Comparison of ENCODE assay signal across 12 cellular contexts in the genomic region with DNA sequence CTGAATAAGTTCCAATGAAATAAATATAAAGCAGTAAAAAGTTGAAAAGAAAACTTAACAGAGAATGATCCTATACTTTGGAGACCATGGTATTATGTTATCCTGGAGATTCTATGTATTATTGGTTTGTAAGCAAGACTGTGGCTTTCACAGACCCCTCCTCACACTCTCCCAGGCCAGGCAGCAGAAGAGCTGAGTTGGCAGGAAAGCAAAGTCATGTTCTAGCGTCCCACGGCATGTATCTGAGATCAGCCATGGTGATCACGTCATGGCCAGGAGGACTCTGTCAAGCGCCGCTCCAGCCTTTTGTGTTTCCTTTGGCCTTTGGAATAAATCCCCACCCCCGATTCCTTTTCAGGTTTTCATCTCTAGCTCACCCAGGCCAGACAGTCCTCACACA. TPM values are rescaled to one million over a fixed set of nuclear protein-coding genes. Genes with fewer than 3 reads are reported as not detected.
"Had no signal": no experiment of that assay in that cellular context is flagged by ENCODE, and none has a peak within 500 bp of the region (broad histone marks: within the 10 kb centered on the region; RNA-seq: fewer than 3 reads in every experiment).

No MANE protein-coding gene starts in this region.

- H3K4me2 ChIP-seq: GM23338 had no signal

- H3K36me3 ChIP-seq: HAP-1 had no signal

- H2AFZ ChIP-seq: GM23248, GM23338 had no signal

- H3K9ac ChIP-seq: GM23248 had no signal

- H3K4me3 ChIP-seq: GM23248, GM23338, HAP-1 had no signal

- H3K27ac ChIP-seq: GM23248 had no signal

- ATAC-seq: GM23338, HCT116 had no signal

- FAIRE-seq: H1, H54 had no signal

- DNase-seq: GM23248, GOT3, H7, H9, HCEC 1CT, HFFc6 had no signal

- H3K9me3 ChIP-seq: HAP-1 had no signal

- H3K4me1 ChIP-seq: HAP-1 had no signal

RNA-seq across cellular contexts. Expression of a gene that starts 39.0 kb away (rescaled TPM):
- total RNA-seq: GM23248, GM23338, H1, H4, H7, H9, HFFc6 had no signal
- polyA plus RNA-seq: GM23248, GM23338, H1 had no signal
